17 cellular contexts compared by ENCODE assay signal in the genomic region with DNA sequence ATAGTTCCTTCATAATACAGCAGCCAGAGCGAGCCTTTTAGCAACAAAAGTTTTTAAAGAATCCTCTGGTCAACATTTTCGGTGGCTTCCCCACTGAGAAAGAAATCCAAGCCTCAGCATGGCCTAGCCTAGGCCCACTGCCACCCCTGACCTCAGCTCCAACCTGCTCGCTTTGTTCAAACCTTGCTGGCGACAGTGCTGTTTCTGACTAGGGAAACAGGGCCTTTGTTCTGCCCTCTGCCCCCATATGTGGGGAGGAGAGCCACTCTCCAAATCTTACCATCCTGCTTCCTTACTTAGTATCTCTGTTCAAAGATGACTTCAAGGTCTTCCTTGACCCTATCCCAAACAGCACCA.
"Had no signal": no experiment of that assay in that cellular context is flagged by ENCODE, and none has a peak within 500 bp of the region (broad histone marks: within the 10 kb centered on the region; RNA-seq: fewer than 3 reads in every experiment).

No MANE protein-coding gene starts in this region.

- H3K9me3 ChIP-seq: gastroesophageal sphincter, left lung, upper lobe of left lung had no signal

- H3K4me3 Mint-ChIP-seq: T-cell had no signal

- DNase-seq: activated CD4-positive, CD25-positive, alpha-beta regulatory T cell treated with anti-CD3 and anti-CD28 coated beads, Interleukin-2, amount 50 U/mL, for 72 hours; activated gamma-delta T cell; activated T-cell treated with anti-CD3 and anti-CD28 coated beads, Interleukin-2, amount 50 U/mL, for 1 hour; aorta; cerebellar nuclear complex; dermis blood vessel endothelial cell; islet precursor cell; left lung; mammary epithelial cell; naive thymus-derived CD8-positive, alpha-beta T cell; retina; stimulated activated CD4-positive, alpha-beta T cell treated with anti-CD3 and anti-CD28 coated beads, Interleukin-12 subunit alpha, Interleukin-12 subunit beta, amount 100 ng/mL, for 4 hours; stimulated activated naive CD4-positive, alpha-beta T cell; T-cell; T-helper 9 cell; upper lobe of left lung had no signal

- ATAC-seq: gastroesophageal sphincter, left lung had no signal

- H3K27me3 ChIP-seq: gastroesophageal sphincter, left lung, upper lobe of left lung had no signal

- H3K27me3 Mint-ChIP-seq: naive thymus-derived CD8-positive, alpha-beta T cell; T-cell had no signal

- H3K27ac Mint-ChIP-seq: T-cell had no signal

- H3K27ac ChIP-seq: gastroesophageal sphincter, left lung, upper lobe of left lung had no signal

- H3K4me3 ChIP-seq: gastroesophageal sphincter, left lung, upper lobe of left lung had no signal
